In the genomic region with DNA sequence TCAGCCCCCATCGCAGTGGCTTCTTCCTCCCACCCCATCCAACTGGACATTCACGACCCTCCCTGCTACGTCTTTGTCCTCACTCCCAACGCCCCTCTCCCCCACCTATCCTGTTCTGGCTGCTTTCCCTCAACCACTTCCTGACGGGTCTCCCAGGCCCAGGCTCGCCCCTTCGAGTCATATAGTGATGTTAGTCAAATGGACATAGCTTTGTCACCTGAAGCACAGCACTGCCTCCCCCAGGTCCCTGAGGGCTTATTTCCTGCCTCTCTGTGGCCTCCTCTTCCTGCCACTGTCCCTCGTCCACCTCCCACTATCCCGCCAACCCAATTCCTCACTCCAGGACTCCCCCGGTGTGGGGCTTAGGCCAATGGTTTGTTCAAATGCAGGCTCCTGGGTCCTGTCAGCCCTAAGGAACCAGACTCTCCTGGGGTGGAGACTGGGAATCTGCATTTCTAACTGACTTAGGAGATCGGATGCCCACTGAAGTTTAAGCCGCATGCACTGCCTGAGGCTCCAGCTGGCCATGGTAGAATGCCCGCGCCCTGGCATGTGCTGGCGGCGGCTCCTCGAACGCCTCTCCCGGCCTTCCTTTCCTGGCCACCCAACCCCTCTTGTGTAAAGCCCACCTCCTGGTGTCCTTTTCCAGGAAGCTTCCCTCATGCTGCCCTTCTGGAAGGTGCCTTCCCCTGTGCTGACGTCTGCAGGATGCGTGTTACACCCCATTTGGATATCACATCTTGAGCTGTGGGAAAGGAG, we compare ENCODE assay signal across 11 cellular contexts. TPM values are rescaled to one million over a fixed set of nuclear protein-coding genes. Genes with fewer than 3 reads are reported as not detected.
A peak's percentile ranks its signal among the peaks of the same experiment; 100 is the strongest.
DNase-seq lines count a peak whose midpoint lies in the region; ATAC-seq and TF ChIP-seq lines count a peak whose summit lies in the region.
"Had no signal": no experiment of that assay in that cellular context is flagged by ENCODE, and none has a peak within 500 bp of the region (broad histone marks: within the 10 kb centered on the region; RNA-seq: fewer than 3 reads in every experiment).

No MANE protein-coding gene starts in this region.

- POLR2A ChIA-PET in activated CD4-positive, alpha-beta T cell treated with anti-CD3 and anti-CD28 coated beads for 36 hours (lab: Charles Lee) = interaction anchor here (0.9 to 1.1 kb wide), 2 partner anchors 14 to 15 kb away, joined by 3 read pairs; no protein-coding TSS in a partner anchor

- peaks cover 21% of the 10 kb centered on the region for H3K4me1 ChIP-seq in effector memory CD4-positive, alpha-beta T cell (ENCODE audit: control insufficient read depth, insufficient read depth, low read length, poor library complexity, severe bottlenecking)
- H3K4me1 ChIP-seq in neutrophil (ENCODE audit: control insufficient read depth in 1 of 2, insufficient read depth in 1 of 2, low read depth in 1 of 2, low read length in 1 of 2) = peaks cover 11 to 12% of the 10 kb centered on the region in 2 experiments
- H3K4me1 ChIP-seq: HAP-1 had no signal

- H3K36me3 ChIP-seq in effector memory CD4-positive, alpha-beta T cell (ENCODE audit: control insufficient read depth, insufficient read depth, low read length) = peaks cover 92% of the 10 kb centered on the region
- peaks cover 100% of the 10 kb centered on the region for H3K36me3 ChIP-seq in neutrophil

- CTCF ChIA-PET in activated CD4-positive, alpha-beta T cell treated with anti-CD3 and anti-CD28 coated beads for 36 hours (lab: Charles Lee) = no interaction called here

- no peaks in the 10 kb centered on the region for H3K9me3 Mint-ChIP-seq in activated CD4-positive, alpha-beta T cell treated with anti-CD3 and anti-CD28 coated beads for 36 hours (ENCODE audit: low read depth)

- peak overlapping the region; percentile 80 for H3K27ac Mint-ChIP-seq in activated CD4-positive, alpha-beta T cell treated with anti-CD3 and anti-CD28 coated beads for 36 hours

- H3K4me1 Mint-ChIP-seq in activated CD4-positive, alpha-beta T cell treated with anti-CD3 and anti-CD28 coated beads for 36 hours = peaks cover 37% of the 10 kb centered on the region

- H3K27me3 ChIP-seq in effector memory CD4-positive, alpha-beta T cell (replicated peaks; ENCODE audit: control insufficient read depth, insufficient read depth, low read length, poor library complexity, severe bottlenecking) = no peaks in the 10 kb centered on the region
- no peaks in the 10 kb centered on the region for H3K27me3 ChIP-seq in neutrophil

- H3K27me3 Mint-ChIP-seq in activated CD4-positive, alpha-beta T cell treated with anti-CD3 and anti-CD28 coated beads for 36 hours = no peaks in the 10 kb centered on the region

- H3K27ac ChIP-seq in effector memory CD4-positive, alpha-beta T cell (ENCODE audit: insufficient read depth, low read length, poor library complexity, severe bottlenecking) = peak overlapping the region; percentile 14
- H3K27ac ChIP-seq in neutrophil = peak overlapping the region; percentile 79

- TF ChIP-seq CTCF in neutrophil (IDR thresholded peaks at IDR 0.05) = no peak

- no peak for DNase-seq in activated CD4-positive, alpha-beta T cell treated with anti-CD3 and anti-CD28 coated beads for 36 hours
- no peak for DNase-seq in activated CD4-positive, alpha-beta T cell treated with anti-CD3 and anti-CD28 coated beads, Interleukin-2, amount 50 U/mL, for 1 hour
- DNase-seq in RKO (ENCODE audit: low spot score) (peak; percentile 55), DMS 273 (lab: John Stamatoyannopoulos, UW; ENCODE audit: unreplicated experiment) (no peak), DMS53 (lab: John Stamatoyannopoulos, UW) (no peak)
- no peak for DNase-seq in effector memory CD4-positive, alpha-beta T cell
- DNase-seq: WERI-Rb-1 had no signal

- peaks cover 71% of the 10 kb centered on the region for H3K36me3 Mint-ChIP-seq in activated CD4-positive, alpha-beta T cell treated with anti-CD3 and anti-CD28 coated beads for 36 hours (ENCODE audit: low read depth)

- H3K4me3 Mint-ChIP-seq in activated CD4-positive, alpha-beta T cell treated with anti-CD3 and anti-CD28 coated beads for 36 hours = no peak overlapping the region

- intact Hi-C loops in activated CD4-positive, alpha-beta T cell treated with anti-CD3 and anti-CD28 coated beads for 36 hours (cut with DNase I, micrococcal nuclease) = no loop called here

- H3K9me3 ChIP-seq in effector memory CD4-positive, alpha-beta T cell (ENCODE audit: control insufficient read depth, low read length) = no peaks in the 10 kb centered on the region
- H3K9me3 ChIP-seq in neutrophil = no peaks in the 10 kb centered on the region
- H3K9me3 ChIP-seq: HAP-1 had no signal

- H3K4me3 ChIP-seq in effector memory CD4-positive, alpha-beta T cell (ENCODE audit: insufficient read depth, low read depth, low read length, poor library complexity, severe bottlenecking) = no peak overlapping the region
- no peak overlapping the region for H3K4me3 ChIP-seq in neutrophil (ENCODE audit: low read depth in 1 of 2, low read length in 1 of 2)
- H3K4me3 ChIP-seq: HAP-1, skin epidermis had no signal

- ATAC-seq in activated CD4-positive, alpha-beta T cell treated with anti-CD3 and anti-CD28 coated beads for 36 hours = no peak
- ATAC-seq in HG03097 (IDR thresholded peaks at IDR 0.05; ENCODE audit: low FRiP score, unreplicated experiment) = no peak

RNA-seq across cellular contexts. Expression of a gene that starts 18.3 kb away (rescaled TPM):
- 100 to 1,000 TPM in 1 of 2 experiments, 10 to 100 TPM in 1; 87.2 to 102 TPM for total RNA-seq in activated CD4-positive, alpha-beta T cell treated with anti-CD3 and anti-CD28 coated beads for 36 hours

RNA-seq across cellular contexts. Expression of a gene that starts 31.7 kb away (rescaled TPM):
- 10 to 100 TPM; 88.6 to 92.8 TPM for total RNA-seq in activated CD4-positive, alpha-beta T cell treated with anti-CD3 and anti-CD28 coated beads for 36 hours

RNA-seq across cellular contexts. Expression of a gene that starts 36.7 kb away (rescaled TPM):
- 10 to 100 TPM; 68.0 to 77.7 TPM for total RNA-seq in activated CD4-positive, alpha-beta T cell treated with anti-CD3 and anti-CD28 coated beads for 36 hours

RNA-seq across cellular contexts. Expression of a gene that starts 55.7 kb away (rescaled TPM):
- 100 to 1,000 TPM; 146 to 155 TPM for total RNA-seq in activated CD4-positive, alpha-beta T cell treated with anti-CD3 and anti-CD28 coated beads for 36 hours

RNA-seq across cellular contexts. Expression of a gene that starts 56.5 kb away (rescaled TPM):
- 1 to 10 TPM; 7.4 to 8.0 TPM for total RNA-seq in activated CD4-positive, alpha-beta T cell treated with anti-CD3 and anti-CD28 coated beads for 36 hours
